ENCODE assay signal across 21 cellular contexts in genomic region chr4:152689615-152690501, GRCh38. TPM values are rescaled to one million over a fixed set of nuclear protein-coding genes. Genes with fewer than 3 reads are reported as not detected.
DNase-seq lines count a peak whose midpoint lies in the region; ATAC-seq, FAIRE-seq and TF ChIP-seq lines count a peak whose summit lies in the region.
"Had no signal": no experiment of that assay in that cellular context is flagged by ENCODE, and none has a peak within 500 bp of the region (broad histone marks: within the 10 kb centered on the region; RNA-seq: fewer than 3 reads in every experiment).

No MANE protein-coding gene starts in this region.

- DNase-seq in AML-193 (lab: John Stamatoyannopoulos, UW) (peak; percentile 18 to 37), GM12878 (ENCODE audit: low read depth, low spot score) (no peak), mucosa of descending colon (no peak), GM10248 (ENCODE audit: extremely low spot score) (no peak)
- no peak for DNase-seq in naive thymus-derived CD4-positive, alpha-beta T cell
- no peak for DNase-seq in effector CD8-positive, alpha-beta T cell (lab: John Stamatoyannopoulos, UW)
- DNase-seq: effector CD4-positive, alpha-beta T cell; mammary epithelial cell; NCI-H1048; NCI-H2029 treated with DMSO at 0.1 percent for 48 hours; NCI-H446 treated with DMSO at 0.1 percent for 48 hours; stimulated activated CD4-positive, alpha-beta T cell treated with anti-CD3 and anti-CD28 coated beads, Interleukin-12 subunit alpha, Interleukin-12 subunit beta, amount 100 ng/mL, for 4 hours; T1000; tibial artery had no signal

- H3K4me2 ChIP-seq in GM12878 (ENCODE audit: control insufficient read depth, insufficient read depth) = no peak overlapping the region

- in situ Hi-C loops in GM12878 (cut with MboI) = no loop called here

- POLR2A ChIA-PET in GM12878 (lab: Charles Lee) (interaction anchor here (1.4 to 1.6 kb wide), 2 partner anchors 11 to 14 kb away, joined by 3 to 7 read pairs; no protein-coding TSS in a partner anchor), GM10248 (lab: Yijun Ruan, JAX) (no interaction called here)
- POLR2A ChIA-PET in naive thymus-derived CD4-positive, alpha-beta T cell (lab: Charles Lee) = no interaction called here

- H3K9ac ChIP-seq in HUES6 (ENCODE audit: low read length) = peak overlapping the region; percentile 5
- H3K9ac ChIP-seq in GM12878 (ENCODE audit: control insufficient read depth, insufficient read depth, low read length) = no peak overlapping the region

- intact Hi-C loops in GM12878 (cut with micrococcal nuclease; ENCODE audit: unreplicated experiment) = no loop called here
- intact Hi-C loops in naive thymus-derived CD4-positive, alpha-beta T cell (cut with micrococcal nuclease) = no loop called here
- intact Hi-C loops in mucosa of descending colon (cut with DNase I, micrococcal nuclease) = no loop called here

- no peak overlapping the region for H3K27ac Mint-ChIP-seq in naive thymus-derived CD4-positive, alpha-beta T cell
- H3K27ac Mint-ChIP-seq: activated T-helper 17 cell treated with anti-CD3 and anti-CD28 coated beads, Interleukin-2, amount 50 U/mL, for 72 hours; nephron had no signal

- H3K9me3 Mint-ChIP-seq in naive thymus-derived CD4-positive, alpha-beta T cell = peaks cover 0 to 1% (median 0%) of the 10 kb centered on the region in 11 donors
- H3K9me3 Mint-ChIP-seq: activated T-helper 17 cell treated with anti-CD3 and anti-CD28 coated beads, Interleukin-2, amount 50 U/mL, for 72 hours; nephron had no signal

- peaks cover 0 to 3% (median 0%) of the 10 kb centered on the region in 7 donors for H3K4me1 Mint-ChIP-seq in naive thymus-derived CD4-positive, alpha-beta T cell
- H3K4me1 Mint-ChIP-seq: nephron had no signal

- H3K4me1 ChIP-seq in HUES6 (ENCODE audit: control insufficient read depth, insufficient read depth, low read length) = peaks cover 28% of the 10 kb centered on the region; the same call in 1 of the 2 replicates
- no peaks in the 10 kb centered on the region; the same call in 1 of the 2 replicates for H3K4me1 ChIP-seq in GM12878 (ENCODE audit: control insufficient read depth, insufficient read depth, low read length)
- no peaks in the 10 kb centered on the region for H3K4me1 ChIP-seq in naive thymus-derived CD4-positive, alpha-beta T cell (ENCODE audit: control insufficient read depth in 2 of 2, insufficient read depth in 2 of 2, low read length in 2 of 2)
- no peaks in the 10 kb centered on the region for H3K4me1 ChIP-seq in mucosa of descending colon (ENCODE audit: low read depth)
- H3K4me1 ChIP-seq: HAP-1, tibial artery had no signal

- H3K4me3 ChIP-seq in HUES6 (ENCODE audit: low read depth, low read length) = no peak overlapping the region
- H3K4me3 ChIP-seq in GM12878 = no peak overlapping the region
- no peak overlapping the region for H3K4me3 ChIP-seq in naive thymus-derived CD4-positive, alpha-beta T cell (ENCODE audit: low read length)
- no peak overlapping the region for H3K4me3 ChIP-seq in mucosa of descending colon
- H3K4me3 ChIP-seq: cardiac muscle cell, HAP-1, tibial artery had no signal

- H3K27me3 Mint-ChIP-seq in naive thymus-derived CD4-positive, alpha-beta T cell = peaks cover 0 to 22% (median 5%) of the 10 kb centered on the region in 5 donors

- ATAC-seq in GM12878 (peak; percentile 46), mucosa of descending colon (no peak), GM19455 (IDR thresholded peaks at IDR 0.05; ENCODE audit: unreplicated experiment) (no peak)
- ATAC-seq in naive thymus-derived CD4-positive, alpha-beta T cell = peak; percentile 37
- ATAC-seq: activated CD4-positive, CD25-positive, alpha-beta regulatory T cell treated with anti-CD3 and anti-CD28 coated beads, Interleukin-2, amount 50 U/mL, for 24 hours; activated T-helper 17 cell treated with anti-CD3 and anti-CD28 coated beads, Interleukin-2, amount 50 U/mL, for 72 hours had no signal

- no peak for TF ChIP-seq RAD21 in GM12878 (IDR thresholded peaks at IDR 0.05; ENCODE audit: insufficient read depth, low read depth, low read length)

- TF ChIP-seq CTCF in GM12878 (IDR thresholded peaks at IDR 0.05 in 2 of 3, conservative IDR thresholded peaks at IDR 0.05 in 1 of 3; ENCODE audit: control insufficient read depth in 2 of 3, extremely low read depth in 1 of 3, insufficient read depth in 1 of 3, low read depth in 3 of 3, low read length in 3 of 3) (no peak), mucosa of descending colon (IDR thresholded peaks at IDR 0.05) (no peak), GM10248 (IDR thresholded peaks at IDR 0.05; ENCODE audit: control extremely low read depth, extremely low read depth, low read depth, missing control alignments) (no peak)

- CTCF ChIA-PET in GM12878 (lab: Yijun Ruan, JAX) (interaction anchor here (1.0 to 1.1 kb wide), 2 partner anchors 11 to 189 kb away, joined by 4 to 7 read pairs; no protein-coding TSS in a partner anchor), GM10248 (lab: Yijun Ruan, JAX) (interaction anchor here (0.7 to 1.4 kb wide), 4 partner anchors 10 to 49 kb away, joined by 3 read pairs; partner anchors contain the start of gene TMEM154)
- CTCF ChIA-PET in naive thymus-derived CD4-positive, alpha-beta T cell (lab: Charles Lee) = interaction anchor here (0.6 kb wide), 1 partner anchor 1525 kb away, joined by 5 read pairs; no protein-coding TSS in a partner anchor

- FAIRE-seq in GM12878 (lab: Jason Lieb, UNC) = no peak

- RAD21 ChIA-PET in GM12878 (lab: Charles Lee; ENCODE audit: unreplicated experiment) = interaction anchor here (0.8 kb wide), 1 partner anchor 16 kb away, joined by 3 read pairs; no protein-coding TSS in a partner anchor

- H4K20me1 ChIP-seq in GM12878 (ENCODE audit: control insufficient read depth, insufficient read depth) = no peaks in the 10 kb centered on the region

- no peak overlapping the region for H2AFZ ChIP-seq in GM12878 (ENCODE audit: control insufficient read depth, low read depth, low read length)

- H3K4me3 Mint-ChIP-seq in naive thymus-derived CD4-positive, alpha-beta T cell = no peak overlapping the region
- H3K4me3 Mint-ChIP-seq: activated T-helper 17 cell treated with anti-CD3 and anti-CD28 coated beads, Interleukin-2, amount 50 U/mL, for 72 hours; nephron had no signal

- H3K27me3 ChIP-seq in HUES6 (ENCODE audit: control insufficient read depth, insufficient read depth, low read length) = no peaks in the 10 kb centered on the region
- no peaks in the 10 kb centered on the region; a peak in 1 of 4 replicates for H3K27me3 ChIP-seq in GM12878 (replicated peaks in 1 of 2; ENCODE audit: control insufficient read depth in 2 of 2, insufficient read depth in 2 of 2, low read length in 1 of 2)
- no peaks in the 10 kb centered on the region for H3K27me3 ChIP-seq in naive thymus-derived CD4-positive, alpha-beta T cell (ENCODE audit: control insufficient read depth in 2 of 2, insufficient read depth in 2 of 2, low read length in 2 of 2)
- H3K27me3 ChIP-seq: cardiac muscle cell, tibial artery had no signal

- no peaks in the 10 kb centered on the region for H3K36me3 Mint-ChIP-seq in naive thymus-derived CD4-positive, alpha-beta T cell

- H3K79me2 ChIP-seq in GM12878 (ENCODE audit: control insufficient read depth, insufficient read depth, low read length) = no peaks in the 10 kb centered on the region

- no peak for TF ChIP-seq POLR2A in GM12878 (IDR thresholded peaks at IDR 0.05; ENCODE audit: low read depth, low read length)

- H3K9me3 ChIP-seq in HUES6 (ENCODE audit: control insufficient read depth, insufficient read depth, low read depth, low read length) = no peaks in the 10 kb centered on the region
- H3K9me3 ChIP-seq in GM12878 (replicated peaks; ENCODE audit: control insufficient read depth, insufficient read depth, low read length) = no peaks in the 10 kb centered on the region
- no peaks in the 10 kb centered on the region for H3K9me3 ChIP-seq in naive thymus-derived CD4-positive, alpha-beta T cell (ENCODE audit: control insufficient read depth in 2 of 3, low read length in 3 of 3)
- H3K9me3 ChIP-seq in mucosa of descending colon = no peaks in the 10 kb centered on the region
- H3K9me3 ChIP-seq: HAP-1, tibial artery had no signal

- SMC1A ChIA-PET in GM12878 (lab: Charles Lee; ENCODE audit: uncharacterized antibody, unreplicated experiment) = interaction anchor here (0.8 to 3.1 kb wide), 5 partner anchors 12 to 159 kb away, joined by 3 to 20 read pairs (median 4); no protein-coding TSS in a partner anchor

- no peaks in the 10 kb centered on the region for H3K36me3 ChIP-seq in HUES6 (ENCODE audit: control insufficient read depth, insufficient read depth, low read length)
- no peaks in the 10 kb centered on the region for H3K36me3 ChIP-seq in GM12878 (ENCODE audit: control insufficient read depth in 2 of 2, insufficient read depth in 2 of 2, low read length in 1 of 2)
- H3K36me3 ChIP-seq in naive thymus-derived CD4-positive, alpha-beta T cell (ENCODE audit: control insufficient read depth in 2 of 3, insufficient read depth in 3 of 3, low read length in 3 of 3) = no peaks in the 10 kb centered on the region
- no peaks in the 10 kb centered on the region for H3K36me3 ChIP-seq in mucosa of descending colon (ENCODE audit: low read depth)
- H3K36me3 ChIP-seq: cardiac muscle cell, HAP-1, tibial artery had no signal

- H3K27ac ChIP-seq in HUES6 (ENCODE audit: low read depth, low read length) (no peak overlapping the region), GM12878 (ENCODE audit: control insufficient read depth, insufficient read depth) (no peak overlapping the region)
- H3K27ac ChIP-seq in naive thymus-derived CD4-positive, alpha-beta T cell (ENCODE audit: low read depth, low read length) = no peak overlapping the region
- H3K27ac ChIP-seq: tibial artery had no signal

- no TSS peak for BruUV-seq in GM12878 (replicated peaks; lab: Mats Ljungman, UMichigan)

- WGBS in GM12878 (ENCODE audit: insufficient coverage, insufficient replicate concordance, low lambda C conversion rate, missing lambda C conversion rate) = 68% methylated on average over 7 of the region's 7 CpGs

- no peak for TF ChIP-seq EP300 in GM12878 (IDR thresholded peaks at IDR 0.05; ENCODE audit: borderline replicate concordance in 1 of 2, control insufficient read depth in 1 of 2, low read depth in 2 of 2, low read length in 2 of 2)

RNA-seq across cellular contexts. Expression of gene TMEM154, which starts 10.1 kb away (rescaled TPM):
- 30.9 and 31.7 TPM in 2 replicates for total RNA-seq in GM12878 (2013; cell fraction: nucleolus; rRNA removed)
- total RNA-seq in GM12878 (2014; rRNA removed) = 18.8 and 23.4 TPM in 2 replicates
- 22.7 and 23.7 TPM in 2 replicates for total RNA-seq in GM12878 (2014; rRNA removed; fragmentation: Illumina TruSeq; extraction: Trizol)
- 41.4 and 42.3 TPM in 2 replicates for total RNA-seq in GM12878 (2021)
- 4.3 TPM for polyA plus RNA-seq in GM12878 (2011; ENCODE audit: low read depth)
- 5.1 and 8.5 TPM in 2 replicates for polyA plus RNA-seq in GM12878 (2011; rRNA removed)
- 2.9 and 3.0 TPM in 2 replicates for polyA plus RNA-seq in GM12878 (2011; cell fraction: cytosol; rRNA removed)
- polyA plus RNA-seq in GM12878 (2011; cell fraction: nucleus; rRNA removed) = 2.9 and 3.5 TPM in 2 replicates
- 8.9 and 12.0 TPM in 2 replicates for polyA plus RNA-seq in GM12878 (2012)
- polyA plus RNA-seq in GM12878 (2014; fragmentation: Illumina TruSeq; extraction: Trizol) = 17.5 and 36.2 TPM in 2 replicates
- 10 to 100 TPM in 1 of 2 experiments, 1 to 10 TPM in 1; 9.3 to 17.6 TPM for polyA plus RNA-seq in GM12878 (2014; fragmentation: Nextera tagmentation; extraction: Ambion mirVana)
- polyA plus RNA-seq in GM12878 (2014; rRNA removed) = 14.5 and 16.2 TPM in 2 replicates
- 10 to 100 TPM; 26.5 to 32.3 TPM for polyA plus RNA-seq in GM12878 (2016; fragmentation: Nextera tagmentation; extraction: Ambion mirVana)
- polyA minus RNA-seq in GM12878 (2011; rRNA and poly(A)+ RNA removed) = 8.7 and 11.3 TPM in 2 replicates
- polyA minus RNA-seq in GM12878 (2011; cell fraction: cytosol; rRNA and poly(A)+ RNA removed) = 2.1 and 2.4 TPM in 2 replicates
- 4.4 and 6.9 TPM in 2 replicates for polyA minus RNA-seq in GM12878 (2011; cell fraction: nucleus; rRNA and poly(A)+ RNA removed)
- total RNA-seq in naive thymus-derived CD4-positive, alpha-beta T cell = 10 to 100 TPM; 21.3 to 46.8 (median 36.9) TPM
- polyA plus RNA-seq in naive thymus-derived CD4-positive, alpha-beta T cell = 10 to 100 TPM; 27.3 to 44.1 TPM
- 1 to 10 TPM; 1.5 to 6.5 (median 1.8) TPM for total RNA-seq in mucosa of descending colon

Comparison
In these comparisons a context has a peak if more than half of its experiments do, and no peak if none do; other contexts are left out.
1. DNase-seq: peak in AML-193 (2 of 2); none in GM12878 (single experiment), naive thymus-derived CD4-positive, alpha-beta T cell (0 of 9), mucosa of descending colon (0 of 3), effector CD8-positive, alpha-beta T cell (single experiment) and GM10248 (single experiment).
2. ATAC-seq: peak in GM12878 (single experiment) and naive thymus-derived CD4-positive, alpha-beta T cell (single experiment); none in mucosa of descending colon (single experiment) and GM19455 (single experiment).